8 cellular contexts compared by ENCODE assay signal in genomic region chr22:43187171-43188099, GRCh38. TPM values are rescaled to one million over a fixed set of nuclear protein-coding genes. Genes with fewer than 3 reads are reported as not detected.
DNase-seq lines count a peak whose midpoint lies in the region; ATAC-seq and TF ChIP-seq lines count a peak whose summit lies in the region.

No MANE protein-coding gene starts in this region.

- H3K27ac Mint-ChIP-seq in natural killer cell = peak overlapping the region; percentile 91 to 93
- H3K27ac Mint-ChIP-seq in stimulated activated naive B cell treated with anti-CD40 and anti-IgM and Interleukin-4, amounts not matched to agents 10 μg/mL and 1 μg/mL and 100 μg/mL, for 72 hours = peak overlapping the region; percentile 96

- intact Hi-C loops in natural killer cell (cut with micrococcal nuclease) = loop anchor here (2.0 to 5.0 kb wide), 3 partner anchors 35 to 570 kb away; partner anchors contain the start of gene TSPO

- ATAC-seq in natural killer cell = peak; percentile 87 to 94 (median 89)
- ATAC-seq in stimulated activated naive B cell treated with anti-CD40 and anti-IgM and Interleukin-4, amounts not matched to agents 10 μg/mL and 1 μg/mL and 100 μg/mL, for 72 hours (replicated peaks) = peak; percentile 96 to 97

- H3K4me3 ChIP-seq in fibroblast of mammary gland (ENCODE audit: control insufficient read depth, low read depth, low read length) = peak overlapping the region; percentile 51

- peaks cover 4 to 12% of the 10 kb centered on the region in 2 donors for H3K4me1 Mint-ChIP-seq in natural killer cell
- peaks cover 10 to 23% of the 10 kb centered on the region in 2 donors for H3K4me1 Mint-ChIP-seq in stimulated activated naive B cell treated with anti-CD40 and anti-IgM and Interleukin-4, amounts not matched to agents 10 μg/mL and 1 μg/mL and 100 μg/mL, for 72 hours

- TF ChIP-seq CTCF in LNCAP (IDR thresholded peaks at IDR 0.05) (peak; percentile 82), fibroblast of mammary gland (conservative IDR thresholded peaks at IDR 0.05; ENCODE audit: control insufficient read depth, insufficient read depth, low read depth, low read length) (peak; percentile 34), natural killer cell (IDR thresholded peaks at IDR 0.05) (peak; percentile 51)

- H3K27me3 Mint-ChIP-seq in natural killer cell (ENCODE audit: low read depth in 2 of 2) = no peaks in the 10 kb centered on the region
- H3K27me3 Mint-ChIP-seq in stimulated activated naive B cell treated with anti-CD40 and anti-IgM and Interleukin-4, amounts not matched to agents 10 μg/mL and 1 μg/mL and 100 μg/mL, for 72 hours = peaks cover 7 to 14% of the 10 kb centered on the region in 2 donors

- H3K9me3 Mint-ChIP-seq in natural killer cell = no peaks in the 10 kb centered on the region
- H3K9me3 Mint-ChIP-seq in stimulated activated naive B cell treated with anti-CD40 and anti-IgM and Interleukin-4, amounts not matched to agents 10 μg/mL and 1 μg/mL and 100 μg/mL, for 72 hours = peaks cover 3 to 6% of the 10 kb centered on the region in 2 donors

- H3K36me3 Mint-ChIP-seq in natural killer cell = no peaks in the 10 kb centered on the region
- peaks cover 3 to 16% of the 10 kb centered on the region in 2 donors for H3K36me3 Mint-ChIP-seq in stimulated activated naive B cell treated with anti-CD40 and anti-IgM and Interleukin-4, amounts not matched to agents 10 μg/mL and 1 μg/mL and 100 μg/mL, for 72 hours

- peak; percentile 91 for DNase-seq in ELR (ENCODE audit: low read depth)
- DNase-seq in H4 (ENCODE audit: low spot score) = peak; percentile 90
- peak; percentile 95 for DNase-seq in RKO (ENCODE audit: low spot score)
- DNase-seq in activated T-helper 1 cell treated with anti-CD3 and anti-CD28 coated beads, Interleukin-2, amount 50 U/mL, for 16 hours (ENCODE audit: low read depth in 1 of 2, low spot score in 1 of 2) = peak; percentile 91 to 97
- peak; percentile 90 for DNase-seq in fibroblast of mammary gland (ENCODE audit: low read depth)
- peak; percentile 94 for DNase-seq in natural killer cell
- peak; percentile 98 for DNase-seq in stimulated activated naive B cell treated with anti-CD40 and anti-IgM and Interleukin-4, amounts not matched to agents 10 μg/mL and 1 μg/mL and 100 μg/mL, for 72 hours

- peak overlapping the region; percentile 79 for H3K4me3 Mint-ChIP-seq in natural killer cell
- peak overlapping the region; percentile 83 to 90 for H3K4me3 Mint-ChIP-seq in stimulated activated naive B cell treated with anti-CD40 and anti-IgM and Interleukin-4, amounts not matched to agents 10 μg/mL and 1 μg/mL and 100 μg/mL, for 72 hours

RNA-seq across cellular contexts. Expression of gene TTLL12, which starts 0.5 kb away (rescaled TPM):
- 35.2 and 48.3 TPM in 2 replicates for total RNA-seq in H4 (2014; rRNA removed; shearing (Covaris generic))
- 10 to 100 TPM in 2 of 3 donors, 1 to 10 TPM in 1; 9.3 to 15.5 (median 13.7) TPM for total RNA-seq in natural killer cell

RNA-seq across cellular contexts. Expression of gene TSPO, which starts 36.1 kb away (rescaled TPM):
- 187 and 269 TPM in 2 replicates for total RNA-seq in H4 (2014; rRNA removed; shearing (Covaris generic))
- 10 to 100 TPM; 52.1 to 81.7 (median 59.3) TPM for total RNA-seq in natural killer cell

RNA-seq across cellular contexts. Expression of gene MCAT, which starts 44.2 kb away (rescaled TPM):
- 14.6 and 16.5 TPM in 2 replicates for total RNA-seq in H4 (2014; rRNA removed; shearing (Covaris generic))
- total RNA-seq in natural killer cell = 10 to 100 TPM in 1 of 3 donors, 1 to 10 TPM in 2; 6.5 to 12.4 (median 9.3) TPM

Comparison
In these comparisons a context has a peak if more than half of its experiments do, and no peak if none do; other contexts are left out.
1. Peak in every context shown above with its lines: DNase-seq, ATAC-seq and H3K4me3 ChIP-seq.